ENCODE assay signal across 8 cellular contexts in genomic region chr7:96928965-96929364, GRCh38.
"Had no signal": no experiment of that assay in that cellular context is flagged by ENCODE, and none has a peak within 500 bp of the region (broad histone marks: within the 10 kb centered on the region; RNA-seq: fewer than 3 reads in every experiment).

No MANE protein-coding gene starts in this region.

- DNase-seq: GDM1, GF-D8 had no signal

- ATAC-seq: GM12878 had no signal

- H3K4me3 ChIP-seq: GM12878 had no signal

- FAIRE-seq: G401.6, GM12878, GM12891, GM12892, GM18507, GM19239 had no signal
